15 cellular contexts compared by ENCODE assay signal in genomic region chr16:66466636-66467035, GRCh38. TPM values are rescaled to one million over a fixed set of nuclear protein-coding genes. Genes with fewer than 3 reads are reported as not detected.
"Had no signal": no experiment of that assay in that cellular context is flagged by ENCODE, and none has a peak within 500 bp of the region (broad histone marks: within the 10 kb centered on the region; RNA-seq: fewer than 3 reads in every experiment).

No MANE protein-coding gene starts in this region.

RNA-seq across cellular contexts. Expression of gene BEAN1, which starts 39.5 kb away (rescaled TPM):
- total RNA-seq: activated B cell treated with CpG ODN at 0.5 μM for 24 hours; activated CD4-positive, alpha-beta memory T cell treated with anti-CD3 and anti-CD28 coated beads for 36 hours; activated CD4-positive, alpha-beta memory T cell treated with anti-CD3 and anti-CD28 coated beads, Interleukin-2, amount 10 ng/mL, durations not matched to agents 7 days and 5 days; activated CD4-positive, alpha-beta T cell treated with anti-CD3 and anti-CD28 coated beads for 36 hours; activated CD4-positive, alpha-beta T cell treated with anti-CD3 and anti-CD28 coated beads, Interleukin-2, amount 10 ng/mL, durations not matched to agents 24 days and 14 days; activated CD4-positive, alpha-beta T cell treated with anti-CD3 and anti-CD28 coated beads, Interleukin-2, amount 10 ng/mL, durations not matched to agents 7 days and 5 days; activated CD8-positive, alpha-beta memory T cell treated with anti-CD3 and anti-CD28 coated beads for 36 hours; activated CD8-positive, alpha-beta memory T cell treated with anti-CD3 and anti-CD28 coated beads, Interleukin-2, amount 10 ng/mL, durations not matched to agents 7 days and 5 days; activated CD8-positive, alpha-beta T cell treated with anti-CD3 and anti-CD28 coated beads for 36 hours; activated CD8-positive, alpha-beta T cell treated with anti-CD3 and anti-CD28 coated beads, Interleukin-2, amount 10 ng/mL, durations not matched to agents 7 days and 5 days; T-cell; T-helper 1 cell treated with Interleukin-12 subunit alpha and Interleukin-12 subunit beta and Interleukin-4 antibody, amounts not matched to agents 30 ng/mL and 1 ng/mL, for 36 hours; T-helper 17 cell; T-helper 2 cell treated with Interferon-gamma antibody and Interleukin-4, amounts not matched to agents 100 ng/mL and 5 ng/mL, for 36 hours; WTC11 had no signal
